Comparison of ENCODE assay signal across 8 cellular contexts in the genomic region with DNA sequence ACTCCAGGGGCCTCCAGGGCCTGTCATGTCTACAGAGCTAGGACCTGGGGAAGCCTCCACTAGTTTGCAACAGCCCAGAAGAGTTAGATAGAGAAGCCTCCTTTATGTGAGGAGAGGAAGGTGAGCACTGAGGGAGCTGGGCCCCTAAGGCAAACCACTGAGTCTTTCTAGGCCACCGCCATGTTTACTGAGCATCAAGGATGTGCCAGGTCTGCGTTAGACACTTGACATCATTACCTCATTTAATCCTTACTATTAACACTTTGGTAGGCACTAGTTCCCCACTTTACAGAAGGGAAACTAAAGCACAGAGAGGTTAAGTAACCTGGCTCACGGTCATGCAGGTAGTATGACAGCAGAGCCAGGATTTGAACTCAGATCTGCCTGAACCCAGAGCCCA. TPM values are rescaled to one million over a fixed set of nuclear protein-coding genes. Genes with fewer than 3 reads are reported as not detected.
A peak's percentile ranks its signal among the peaks of the same experiment; 100 is the strongest.
DNase-seq lines count a peak whose midpoint lies in the region; ATAC-seq and TF ChIP-seq lines count a peak whose summit lies in the region.
"Had no signal": no experiment of that assay in that cellular context is flagged by ENCODE, and none has a peak within 500 bp of the region (broad histone marks: within the 10 kb centered on the region; RNA-seq: fewer than 3 reads in every experiment).

No MANE protein-coding gene starts in this region.

- H3K4me3 ChIP-seq in GM23248: no peak overlapping the region
- H3K4me3 ChIP-seq in smooth muscle cell: no peak overlapping the region
- H3K4me3 ChIP-seq in Peyer's patch: no peak overlapping the region

- H3K9me2 ChIP-seq in GM23248 (ENCODE audit: insufficient read depth): no peaks in the 10 kb centered on the region

- no peaks in the 10 kb centered on the region for H3K9me3 Mint-ChIP-seq in T-cell
- peaks cover 1% of the 10 kb centered on the region for H3K9me3 Mint-ChIP-seq in glutamatergic neuron (ENCODE audit: unreplicated experiment)

- no peak overlapping the region for H2AFZ ChIP-seq in GM23248
- H2AFZ ChIP-seq in smooth muscle cell (ENCODE audit: low read depth): no peak overlapping the region

- TF ChIP-seq POLR2A in Peyer's patch (IDR thresholded peaks at IDR 0.05): no peak

- POLR2A ChIA-PET in T-cell (lab: Charles Lee): no interaction called here

- H3K4me1 ChIP-seq in GM23248 (ENCODE audit: insufficient read depth) (peaks cover 90% of the 10 kb centered on the region), smooth muscle cell (ENCODE audit: low read depth) (peaks cover 69% of the 10 kb centered on the region), Peyer's patch (peaks cover 10 to 93% (median 75%) of the 10 kb centered on the region in 4 donors)

- no peak for ATAC-seq in T-cell (replicated peaks in 1 of 4)
- no peak for ATAC-seq in HG03025 (IDR thresholded peaks at IDR 0.05; ENCODE audit: low FRiP score, unreplicated experiment)
- no peak for ATAC-seq in HG03469 (IDR thresholded peaks at IDR 0.05; ENCODE audit: unreplicated experiment)

- peaks cover 100% of the 10 kb centered on the region for H3K79me2 ChIP-seq in GM23248 (ENCODE audit: insufficient read depth)
- peaks cover 100% of the 10 kb centered on the region for H3K79me2 ChIP-seq in smooth muscle cell (ENCODE audit: low read depth)

- peak overlapping the region; percentile 34 to 82 (median 44) for H3K4me3 Mint-ChIP-seq in T-cell
- peak overlapping the region; percentile 19 for H3K4me3 Mint-ChIP-seq in glutamatergic neuron (ENCODE audit: unreplicated experiment)

- H4K20me1 ChIP-seq in GM23248 (ENCODE audit: insufficient read depth) (peaks cover 60% of the 10 kb centered on the region), smooth muscle cell (ENCODE audit: low read depth) (peaks cover 100% of the 10 kb centered on the region)

- H3K9me3 ChIP-seq in GM23248 (ENCODE audit: low read depth) (no peaks in the 10 kb centered on the region), smooth muscle cell (replicated peaks; ENCODE audit: low read depth) (no peaks in the 10 kb centered on the region), Peyer's patch (no peaks in the 10 kb centered on the region)

- peak overlapping the region; percentile 50 for H3K27ac ChIP-seq in GM23248
- peak overlapping the region; percentile 51 for H3K27ac ChIP-seq in smooth muscle cell (ENCODE audit: low read depth)
- H3K27ac ChIP-seq in Peyer's patch: peak overlapping the region in 1 of 4 donors; percentile 52

- no peak for TF ChIP-seq CTCF in glutamatergic neuron (IDR thresholded peaks at IDR 0.05; ENCODE audit: partially characterized antibody, unreplicated experiment)
- no peak for TF ChIP-seq CTCF in smooth muscle cell (IDR thresholded peaks at IDR 0.05; ENCODE audit: borderline replicate concordance, insufficient read depth, poor library complexity, severe bottlenecking)
- TF ChIP-seq CTCF in Peyer's patch (IDR thresholded peaks at IDR 0.05): no peak

- H3K36me3 Mint-ChIP-seq in T-cell (peaks cover 4% of the 10 kb centered on the region), glutamatergic neuron (ENCODE audit: unreplicated experiment) (no peaks in the 10 kb centered on the region)

- H3K27ac Mint-ChIP-seq in T-cell: peak overlapping the region; percentile 82 to 92
- peak overlapping the region; percentile 83 for H3K27ac Mint-ChIP-seq in glutamatergic neuron (ENCODE audit: unreplicated experiment)

- no peak overlapping the region for H3K9ac ChIP-seq in GM23248
- H3K9ac ChIP-seq in smooth muscle cell (ENCODE audit: low read depth): no peak overlapping the region

- no peaks in the 10 kb centered on the region for H3K27me3 Mint-ChIP-seq in T-cell
- H3K27me3 Mint-ChIP-seq in glutamatergic neuron (ENCODE audit: unreplicated experiment): peaks cover 12% of the 10 kb centered on the region

- H3F3A ChIP-seq in GM23248 (ENCODE audit: insufficient read depth): peaks cover 64% of the 10 kb centered on the region
- peaks cover 19% of the 10 kb centered on the region for H3F3A ChIP-seq in smooth muscle cell (ENCODE audit: low read depth)

- H3K4me1 Mint-ChIP-seq in T-cell (peaks cover 86 to 92% (median 90%) of the 10 kb centered on the region in 3 donors), glutamatergic neuron (ENCODE audit: low read depth, unreplicated experiment) (peaks cover 47% of the 10 kb centered on the region)

- H3K4me2 ChIP-seq in GM23248 (ENCODE audit: unreplicated experiment): peak overlapping the region; percentile 73
- H3K4me2 ChIP-seq in smooth muscle cell: peak overlapping the region; percentile 50

- H3K36me3 ChIP-seq in GM23248 (ENCODE audit: low read depth): peaks cover 7% of the 10 kb centered on the region
- H3K36me3 ChIP-seq in smooth muscle cell (ENCODE audit: low read depth): peaks cover 2% of the 10 kb centered on the region
- peaks cover 0 to 12% (median 0%) of the 10 kb centered on the region in 3 donors for H3K36me3 ChIP-seq in Peyer's patch

- in situ Hi-C loops in GM23248 (cut with MboI): no loop called here

- CTCF ChIA-PET in T-cell (lab: Charles Lee): interaction anchor here (0.6 to 2.0 kb wide), 3 partner anchors 9 to 72 kb away, joined by 3 to 16 read pairs (median 3); no protein-coding TSS in a partner anchor

- 34 to 36% methylated on average over 3 of the region's 3 CpGs for WGBS in GM23248 (ENCODE audit: low coverage in 1 of 2, low lambda C conversion rate in 2 of 2, missing lambda C conversion rate in 2 of 2), 2 experiments
- 90% methylated on average over 3 of the region's 3 CpGs for WGBS in smooth muscle cell (ENCODE audit: low lambda C conversion rate)

- DNase-seq in GM23248 (no peak), T-cell (no peak), glutamatergic neuron (no peak), smooth muscle cell (lab: John Stamatoyannopoulos, UW; ENCODE audit: unreplicated experiment) (no peak), Peyer's patch (no peak)
- DNase-seq: cortex of kidney had no signal

- no peaks in the 10 kb centered on the region for H3K27me3 ChIP-seq in GM23248 (replicated peaks; ENCODE audit: insufficient read depth)
- no peaks in the 10 kb centered on the region for H3K27me3 ChIP-seq in smooth muscle cell (ENCODE audit: low read depth)
- H3K27me3 ChIP-seq in Peyer's patch: no peaks in the 10 kb centered on the region

RNA-seq across cellular contexts. Expression of a gene that starts 12.9 kb away (rescaled TPM):
- total RNA-seq in GM23248 (2014; rRNA removed; shearing (Covaris generic)): 97.3 and 109 TPM in 2 replicates
- polyA plus RNA-seq in GM23248 (2016; fragmentation: Nextera tagmentation; extraction: Ambion mirVana) (51.7 and 52.7 TPM in 2 replicates), smooth muscle cell (61.7 and 62.0 TPM in 2 replicates)
- total RNA-seq in T-cell (100 to 1,000 TPM; 132 to 246 (median 234) TPM), glutamatergic neuron (ENCODE audit: unreplicated experiment) (127 TPM), smooth muscle cell (77.4 and 86.7 TPM in 2 replicates), Peyer's patch (100 to 1,000 TPM in 3 of 4 donors, 10 to 100 TPM in 1; 87.5 to 196 (median 128) TPM)

RNA-seq across cellular contexts. Expression of a gene that starts 15.1 kb away (rescaled TPM):
- 1.4 and 3.4 TPM in 2 replicates for total RNA-seq in GM23248 (2014; rRNA removed; shearing (Covaris generic))
- polyA plus RNA-seq in GM23248 (2016; fragmentation: Nextera tagmentation; extraction: Ambion mirVana) (1.9 and 2.4 TPM in 2 replicates), smooth muscle cell (1.2 and 9.1 TPM in 2 replicates)
- total RNA-seq in T-cell (10 to 100 TPM in 1 of 5 donors, 1 to 10 TPM in 4; 2.2 to 12.3 (median 8.9) TPM), glutamatergic neuron (ENCODE audit: unreplicated experiment) (4.8 TPM), smooth muscle cell (7.0 and 17.1 TPM in 2 replicates), Peyer's patch (10 to 100 TPM; 12.4 to 20.8 (median 16.8) TPM)

RNA-seq across cellular contexts. Expression of a gene that starts 51.1 kb away (rescaled TPM):
- total RNA-seq in GM23248 (2014; rRNA removed; shearing (Covaris generic)): 13.0 and 37.9 TPM in 2 replicates
- polyA plus RNA-seq in GM23248 (2016; fragmentation: Nextera tagmentation; extraction: Ambion mirVana): 36.1 and 42.2 TPM in 2 replicates
- 10 to 100 TPM; 15.5 to 21.5 (median 20.2) TPM for total RNA-seq in T-cell
- 35.7 TPM for total RNA-seq in glutamatergic neuron (ENCODE audit: unreplicated experiment)
- 14.5 and 16.8 TPM in 2 replicates for total RNA-seq in smooth muscle cell
- 24.0 and 28.5 TPM in 2 replicates for polyA plus RNA-seq in smooth muscle cell
- total RNA-seq in Peyer's patch: 10 to 100 TPM in 3 of 4 donors, 1 to 10 TPM in 1; 9.4 to 21.2 (median 13.7) TPM
